Comparison of ENCODE assay signal across 1 cellular context in genomic region chr6:28880894-28881780, GRCh38.
A peak's percentile ranks its signal among the peaks of the same experiment; 100 is the strongest.
TF ChIP-seq lines count a peak whose summit lies in the region.

No MANE protein-coding gene starts in this region.

TF ChIP-seq in HepG2, 621 proteins besides CTCF, POLR2A, EP300 and RAD21 (continued from another document and continues in another):
- TF ChIP-seq ZNF142 (CRISPR knock-in tag; IDR thresholded peaks at IDR 0.05), result no peak
- TF ChIP-seq, protein P1, sequence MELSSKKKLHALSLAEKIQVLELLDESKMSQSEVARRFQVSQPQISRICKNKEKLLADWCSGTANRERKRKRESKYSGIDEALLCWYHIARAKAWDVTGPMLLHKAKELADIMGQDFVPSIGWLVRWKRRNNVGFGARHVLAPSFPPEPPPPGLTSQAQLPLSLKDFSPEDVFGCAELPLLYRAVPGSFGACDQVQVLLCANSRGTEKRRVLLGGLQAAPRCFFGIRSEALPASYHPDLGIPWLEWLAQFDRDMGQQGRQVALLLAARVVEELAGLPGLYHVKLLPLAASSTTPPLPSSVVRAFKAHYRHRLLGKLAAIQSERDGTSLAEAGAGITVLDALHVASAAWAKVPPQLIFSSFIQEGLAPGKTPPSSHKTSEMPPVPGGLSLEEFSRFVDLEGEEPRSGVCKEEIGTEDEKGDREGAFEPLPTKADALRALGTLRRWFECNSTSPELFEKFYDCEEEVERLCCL (CRISPR knock-in tag; IDR thresholded peaks at IDR 0.05; ENCODE audit: borderline replicate concordance), result no peak
- TF ChIP-seq, protein P2, sequence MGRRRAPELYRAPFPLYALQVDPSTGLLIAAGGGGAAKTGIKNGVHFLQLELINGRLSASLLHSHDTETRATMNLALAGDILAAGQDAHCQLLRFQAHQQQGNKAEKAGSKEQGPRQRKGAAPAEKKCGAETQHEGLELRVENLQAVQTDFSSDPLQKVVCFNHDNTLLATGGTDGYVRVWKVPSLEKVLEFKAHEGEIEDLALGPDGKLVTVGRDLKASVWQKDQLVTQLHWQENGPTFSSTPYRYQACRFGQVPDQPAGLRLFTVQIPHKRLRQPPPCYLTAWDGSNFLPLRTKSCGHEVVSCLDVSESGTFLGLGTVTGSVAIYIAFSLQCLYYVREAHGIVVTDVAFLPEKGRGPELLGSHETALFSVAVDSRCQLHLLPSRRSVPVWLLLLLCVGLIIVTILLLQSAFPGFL (CRISPR knock-in tag; IDR thresholded peaks at IDR 0.05), result no peak
- 0 out of 2 replicates have a peak, but pooled peaks have one; percentile 28 for TF ChIP-seq SOX5 (CRISPR knock-in tag; IDR thresholded peaks at IDR 0.05; ENCODE audit: borderline replicate concordance)
- TF ChIP-seq SMAD3 (CRISPR knock-in tag; IDR thresholded peaks at IDR 0.05), result peak; percentile 89
- TF ChIP-seq FOXK2 (IDR thresholded peaks at IDR 0.05), result no peak
- no peak for TF ChIP-seq ZSCAN22 (CRISPR knock-in tag; IDR thresholded peaks at IDR 0.05)
- TF ChIP-seq, protein P3, sequence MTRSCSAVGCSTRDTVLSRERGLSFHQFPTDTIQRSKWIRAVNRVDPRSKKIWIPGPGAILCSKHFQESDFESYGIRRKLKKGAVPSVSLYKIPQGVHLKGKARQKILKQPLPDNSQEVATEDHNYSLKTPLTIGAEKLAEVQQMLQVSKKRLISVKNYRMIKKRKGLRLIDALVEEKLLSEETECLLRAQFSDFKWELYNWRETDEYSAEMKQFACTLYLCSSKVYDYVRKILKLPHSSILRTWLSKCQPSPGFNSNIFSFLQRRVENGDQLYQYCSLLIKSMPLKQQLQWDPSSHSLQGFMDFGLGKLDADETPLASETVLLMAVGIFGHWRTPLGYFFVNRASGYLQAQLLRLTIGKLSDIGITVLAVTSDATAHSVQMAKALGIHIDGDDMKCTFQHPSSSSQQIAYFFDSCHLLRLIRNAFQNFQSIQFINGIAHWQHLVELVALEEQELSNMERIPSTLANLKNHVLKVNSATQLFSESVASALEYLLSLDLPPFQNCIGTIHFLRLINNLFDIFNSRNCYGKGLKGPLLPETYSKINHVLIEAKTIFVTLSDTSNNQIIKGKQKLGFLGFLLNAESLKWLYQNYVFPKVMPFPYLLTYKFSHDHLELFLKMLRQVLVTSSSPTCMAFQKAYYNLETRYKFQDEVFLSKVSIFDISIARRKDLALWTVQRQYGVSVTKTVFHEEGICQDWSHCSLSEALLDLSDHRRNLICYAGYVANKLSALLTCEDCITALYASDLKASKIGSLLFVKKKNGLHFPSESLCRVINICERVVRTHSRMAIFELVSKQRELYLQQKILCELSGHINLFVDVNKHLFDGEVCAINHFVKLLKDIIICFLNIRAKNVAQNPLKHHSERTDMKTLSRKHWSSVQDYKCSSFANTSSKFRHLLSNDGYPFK (CRISPR knock-in tag; IDR thresholded peaks at IDR 0.05; ENCODE audit: borderline replicate concordance), result no peak
- TF ChIP-seq HNRNPK (IDR thresholded peaks at IDR 0.05; ENCODE audit: low read depth, low read length, poor library complexity, severe bottlenecking), result no peak
- TF ChIP-seq STAT5B (CRISPR knock-in tag; IDR thresholded peaks at IDR 0.05), result no peak
- no peak for TF ChIP-seq SIN3B (IDR thresholded peaks at IDR 0.05; ENCODE audit: low read length)
- TF ChIP-seq YEATS4 (CRISPR knock-in tag; IDR thresholded peaks at IDR 0.05; ENCODE audit: borderline replicate concordance), result no peak
- TF ChIP-seq ZBTB33 (CRISPR knock-in tag; IDR thresholded peaks at IDR 0.05), result peak; percentile 72
- no peak for TF ChIP-seq IKZF1 (IDR thresholded peaks at IDR 0.05)
- no peak for TF ChIP-seq ZNF678 (CRISPR knock-in tag; IDR thresholded peaks at IDR 0.05)
- TF ChIP-seq ZNF781 (CRISPR knock-in tag; IDR thresholded peaks at IDR 0.05; ENCODE audit: borderline replicate concordance, not compliant biosample characterization), result peak; percentile 61
- no peak for TF ChIP-seq ATM (IDR thresholded peaks at IDR 0.05; ENCODE audit: borderline replicate concordance)
- TF ChIP-seq ZNF850 (CRISPR knock-in tag; conservative IDR thresholded peaks at IDR 0.05), result no peak
- TF ChIP-seq FOSL2 (CRISPR knock-in tag; IDR thresholded peaks at IDR 0.05), result peak; percentile 45; the same call in 1 of the 2 replicates
- TF ChIP-seq GZF1 (CRISPR knock-in tag; IDR thresholded peaks at IDR 0.05), result 0 out of 2 replicates have a peak, but pooled peaks have one; percentile 28
- TF ChIP-seq ATF2 (CRISPR knock-in tag; IDR thresholded peaks at IDR 0.05), result peak; percentile 75
- peak; percentile 92 for TF ChIP-seq ZNF614 (CRISPR knock-in tag; IDR thresholded peaks at IDR 0.05; ENCODE audit: borderline replicate concordance)
- TF ChIP-seq PLSCR1 (CRISPR knock-in tag; IDR thresholded peaks at IDR 0.05; ENCODE audit: borderline replicate concordance), result no peak
- no peak for TF ChIP-seq HBP1 (CRISPR knock-in tag; IDR thresholded peaks at IDR 0.05; ENCODE audit: low read depth)
- TF ChIP-seq STAT6 (CRISPR knock-in tag; IDR thresholded peaks at IDR 0.05; ENCODE audit: borderline replicate concordance), result no peak
- TF ChIP-seq ZNF260 (CRISPR knock-in tag; IDR thresholded peaks at IDR 0.05; ENCODE audit: borderline replicate concordance, low read depth), result no peak
- TF ChIP-seq WIZ (CRISPR knock-in tag; IDR thresholded peaks at IDR 0.05), result no peak
- no peak for TF ChIP-seq TBL1XR1 (IDR thresholded peaks at IDR 0.05; ENCODE audit: borderline replicate concordance, low read length, partially characterized antibody)
- TF ChIP-seq ZNF121 (CRISPR knock-in tag; IDR thresholded peaks at IDR 0.05), result no peak
- peak; percentile 76; the same call in 1 of the 2 replicates for TF ChIP-seq ZNF335 (CRISPR knock-in tag; IDR thresholded peaks at IDR 0.05)
- TF ChIP-seq PAF1 (CRISPR knock-in tag; IDR thresholded peaks at IDR 0.05), result no peak
- TF ChIP-seq, protein P4, sequence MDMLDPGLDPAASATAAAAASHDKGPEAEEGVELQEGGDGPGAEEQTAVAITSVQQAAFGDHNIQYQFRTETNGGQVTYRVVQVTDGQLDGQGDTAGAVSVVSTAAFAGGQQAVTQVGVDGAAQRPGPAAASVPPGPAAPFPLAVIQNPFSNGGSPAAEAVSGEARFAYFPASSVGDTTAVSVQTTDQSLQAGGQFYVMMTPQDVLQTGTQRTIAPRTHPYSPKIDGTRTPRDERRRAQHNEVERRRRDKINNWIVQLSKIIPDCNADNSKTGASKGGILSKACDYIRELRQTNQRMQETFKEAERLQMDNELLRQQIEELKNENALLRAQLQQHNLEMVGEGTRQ (IDR thresholded peaks at IDR 0.05; ENCODE audit: low read depth, low read length), result no peak
- TF ChIP-seq, protein P4 (CRISPR knock-in tag; IDR thresholded peaks at IDR 0.05; ENCODE audit: borderline replicate concordance), result no peak
- TF ChIP-seq ZNF83 (CRISPR knock-in tag; IDR thresholded peaks at IDR 0.05; ENCODE audit: borderline replicate concordance), result no peak
